2 cellular contexts compared by ENCODE assay signal in genomic region chr6:45176373-45176772, GRCh38.
TF ChIP-seq lines count a peak whose summit lies in the region.
"Not testable (repeated sequence)": the region's sequence is repeated elsewhere in the genome, so short reads cannot be mapped to it uniquely, and the experiment has no call there.

No MANE protein-coding gene starts in this region.

TF ChIP-seq in HEK293, 187 proteins besides CTCF, POLR2A, EP300 and RAD21:
- TF ChIP-seq GLIS2 (tag by site-specific recombination; IDR thresholded peaks at IDR 0.05), result 0 out of 2 replicates have a peak, but pooled peaks have one; percentile 16

TF ChIP-seq in HepG2, 621 proteins besides CTCF, POLR2A, EP300 and RAD21:
- TF ChIP-seq ZMYM4 (CRISPR knock-in tag; IDR thresholded peaks at IDR 0.05), result peak; percentile 25; the same call in 1 of the 2 replicates
- TF ChIP-seq FOXA1 (IDR thresholded peaks at IDR 0.05), result not testable (repeated sequence)
- TF ChIP-seq FOXA1 (CRISPR knock-in tag; IDR thresholded peaks at IDR 0.05), result peak; percentile 53; the same call in 1 of the 2 replicates
- TF ChIP-seq FOXA3 (CRISPR knock-in tag; IDR thresholded peaks at IDR 0.05), result peak; percentile 42; the same call in 1 of the 2 replicates
- TF ChIP-seq GATAD2A (CRISPR knock-in tag; IDR thresholded peaks at IDR 0.05), result 0 out of 2 replicates have a peak, but pooled peaks have one; percentile 15
- TF ChIP-seq ZNF281 (CRISPR knock-in tag; IDR thresholded peaks at IDR 0.05; ENCODE audit: borderline replicate concordance), result peak; percentile 80
- TF ChIP-seq ZNF687 (CRISPR knock-in tag; IDR thresholded peaks at IDR 0.05), result peak; percentile 27; the same call in 1 of the 2 replicates
- 0 out of 2 replicates have a peak, but pooled peaks have one; percentile 29 for TF ChIP-seq HOMEZ (CRISPR knock-in tag; IDR thresholded peaks at IDR 0.05; ENCODE audit: low read depth)
- 0 out of 2 replicates have a peak, but pooled peaks have one; percentile 20 for TF ChIP-seq ZGPAT (CRISPR knock-in tag; IDR thresholded peaks at IDR 0.05)
